Comparison of ENCODE assay signal across 9 cellular contexts in the genomic region with DNA sequence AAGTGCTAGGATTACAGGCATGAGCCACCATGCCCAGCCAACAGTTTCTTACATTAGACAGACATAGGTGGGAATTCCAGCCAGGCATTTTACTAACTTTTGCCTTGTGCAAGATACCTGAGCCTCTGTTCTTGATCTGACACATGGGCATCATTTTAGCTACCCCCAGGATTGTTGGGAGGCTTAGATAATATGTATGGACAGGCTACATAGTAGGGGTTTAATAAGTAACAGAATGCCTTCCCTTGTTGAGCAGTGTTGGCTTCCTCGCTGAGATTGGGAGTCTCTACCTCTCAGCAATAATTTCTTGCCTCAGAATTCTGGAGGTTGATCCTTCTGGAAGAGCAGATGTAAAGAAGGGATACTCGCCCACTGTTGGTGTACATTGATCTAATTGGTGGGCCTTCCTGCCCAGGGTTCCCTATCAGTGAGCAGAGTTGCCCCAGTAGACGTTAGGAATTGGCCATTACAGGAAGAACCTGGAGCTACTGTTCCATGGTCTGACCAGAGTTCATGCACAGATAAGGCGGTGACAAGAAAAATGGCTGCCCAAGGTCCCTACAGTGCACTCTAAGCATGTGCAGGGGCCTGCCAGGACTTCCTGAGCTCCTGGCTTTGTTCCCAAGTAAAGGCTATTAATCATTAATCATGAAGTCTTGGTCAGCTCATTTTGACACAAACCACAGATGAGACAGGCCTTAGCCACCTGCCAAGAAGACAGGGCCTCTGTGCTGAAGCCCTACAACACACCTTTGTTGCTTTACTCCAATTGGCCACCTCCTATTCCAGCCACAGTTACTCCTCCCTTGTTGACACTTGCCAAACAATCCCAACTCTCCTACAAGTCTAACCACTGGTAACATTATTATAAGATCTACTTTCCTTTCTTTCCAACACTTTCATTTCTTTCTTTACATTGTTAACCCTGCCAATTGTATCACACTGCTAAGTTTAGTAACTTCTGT. TPM values are rescaled to one million over a fixed set of nuclear protein-coding genes. Genes with fewer than 3 reads are reported as not detected.
DNase-seq lines count a peak whose midpoint lies in the region; ATAC-seq and TF ChIP-seq lines count a peak whose summit lies in the region.
"Had no signal": no experiment of that assay in that cellular context is flagged by ENCODE, and none has a peak within 500 bp of the region (broad histone marks: within the 10 kb centered on the region; RNA-seq: fewer than 3 reads in every experiment).

No MANE protein-coding gene starts in this region.

- peaks cover 10 to 23% (median 21%) of the 10 kb centered on the region in 4 donors for H3K4me1 ChIP-seq in upper lobe of left lung
- peaks cover 4% of the 10 kb centered on the region for H3K4me1 ChIP-seq in testis

- H3K27me3 ChIP-seq in upper lobe of left lung, result no peaks in the 10 kb centered on the region
- H3K27me3 ChIP-seq in testis, result no peaks in the 10 kb centered on the region
- H3K27me3 ChIP-seq: neutrophil had no signal

- TF ChIP-seq POLR2A in upper lobe of left lung (IDR thresholded peaks at IDR 0.05), result no peak
- TF ChIP-seq POLR2A in testis (IDR thresholded peaks at IDR 0.05), result no peak

- intact Hi-C loops in left cardiac atrium (cut with DNase I) (no loop called here), cardiac septum (cut with DNase I) (no loop called here), testis (cut with DNase I; ENCODE audit: low total_unique reads) (no loop called here)

- ATAC-seq in left cardiac atrium (peak; percentile 44 to 52), upper lobe of left lung (ENCODE audit: low FRiP score in 2 of 2) (peak; percentile 62 to 93)

- H3K27ac ChIP-seq in upper lobe of left lung (peak overlapping the region; percentile 46 to 72 (median 70)), testis (no peak overlapping the region)
- H3K27ac ChIP-seq: neutrophil had no signal

- DNase-seq in left cardiac atrium (no peak), cardiac septum (ENCODE audit: low spot score) (no peak), RKO (ENCODE audit: low spot score) (peak; percentile 65), foreskin fibroblast (peak; percentile 52 to 65), upper lobe of left lung (peak in 1 of 2 donors; percentile 77), cerebellar cortex (ENCODE audit: low spot score) (no peak), T-helper 1 cell (no peak), testis (no peak)

- no peak for TF ChIP-seq EP300 in upper lobe of left lung (IDR thresholded peaks at IDR 0.05)

- 38% methylated on average over 4 of the region's 4 CpGs for WGBS in upper lobe of left lung, 2 donors
- WGBS in testis, 2 donors, result 73 to 81% methylated on average over 4 of the region's 4 CpGs

- H3K4me3 ChIP-seq in foreskin fibroblast (ENCODE audit: low read depth in 1 of 2, low read length in 2 of 2) (no peak overlapping the region), upper lobe of left lung (no peak overlapping the region), testis (no peak overlapping the region)

- H3K36me3 ChIP-seq in upper lobe of left lung, result peaks cover 4 to 11% (median 8%) of the 10 kb centered on the region in 4 donors
- H3K36me3 ChIP-seq in testis (ENCODE audit: low read depth, missing control alignments), result no peaks in the 10 kb centered on the region

- H3K9me3 ChIP-seq in upper lobe of left lung (no peaks in the 10 kb centered on the region), testis (no peaks in the 10 kb centered on the region)
- H3K9me3 ChIP-seq: neutrophil had no signal

- TF ChIP-seq CTCF in foreskin fibroblast (IDR thresholded peaks at IDR 0.05; ENCODE audit: low read depth, low read length) (no peak), upper lobe of left lung (IDR thresholded peaks at IDR 0.05) (no peak), testis (IDR thresholded peaks at IDR 0.05) (no peak)

RNA-seq across cellular contexts. Expression of gene IL17RE, which starts 5.0 kb away (rescaled TPM):
- 1 to 10 TPM; 1.8 to 2.2 TPM for total RNA-seq in left cardiac atrium
- total RNA-seq in cardiac septum, result 1.1 TPM
- total RNA-seq in upper lobe of left lung, result 10 to 100 TPM; 16.1 to 44.8 (median 27.0) TPM
- total RNA-seq in testis, result under 1 TPM; 0.43 to 0.79 TPM
- polyA plus RNA-seq in testis (ENCODE audit: insufficient read depth, low read depth, low replicate concordance), result 1.8 TPM

RNA-seq across cellular contexts. Expression of gene JAGN1, which starts 7.3 kb away (rescaled TPM):
- total RNA-seq in left cardiac atrium, result 10 to 100 TPM; 20.7 to 25.6 TPM
- 17.3 TPM for total RNA-seq in cardiac septum
- 10 to 100 TPM in 4 of 6 donors, 1 to 10 TPM in 2; 4.2 to 33.3 (median 24.2) TPM for total RNA-seq in upper lobe of left lung
- total RNA-seq in testis, result 10 to 100 TPM; 33.3 to 39.8 TPM
- polyA plus RNA-seq in testis (ENCODE audit: insufficient read depth, low read depth, low replicate concordance), result 36.0 TPM

RNA-seq across cellular contexts. Expression of gene CIDEC, which starts 17.6 kb away (rescaled TPM):
- total RNA-seq in left cardiac atrium (100 to 1,000 TPM in 1 of 2 donors, 10 to 100 TPM in 1; 63.3 to 127 TPM), cardiac septum (1.9 TPM), upper lobe of left lung (not detected), testis (1 to 10 TPM; 1.1 to 1.6 TPM)
- 2.9 TPM for polyA plus RNA-seq in testis (ENCODE audit: insufficient read depth, low read depth, low replicate concordance)

RNA-seq across cellular contexts. Expression of gene IL17RC, which starts 19.2 kb away (rescaled TPM):
- total RNA-seq in left cardiac atrium, result 10 to 100 TPM; 33.2 to 34.6 TPM
- 20.4 TPM for total RNA-seq in cardiac septum
- total RNA-seq in upper lobe of left lung, result 10 to 100 TPM; 26.3 to 83.8 (median 32.9) TPM
- total RNA-seq in testis, result 10 to 100 TPM; 21.0 to 26.1 TPM
- 12.0 TPM for polyA plus RNA-seq in testis (ENCODE audit: insufficient read depth, low read depth, low replicate concordance)

RNA-seq across cellular contexts. Expression of gene CRELD1, which starts 35.9 kb away (rescaled TPM):
- total RNA-seq in left cardiac atrium (10 to 100 TPM; 47.4 to 59.8 TPM), cardiac septum (60.1 TPM), upper lobe of left lung (10 to 100 TPM; 31.7 to 72.3 (median 44.0) TPM), testis (10 to 100 TPM; 34.9 to 37.1 TPM)
- polyA plus RNA-seq in testis (ENCODE audit: insufficient read depth, low read depth, low replicate concordance), result 65.7 TPM

Comparison
In these comparisons a context has a peak if more than half of its experiments do, and no peak if none do; other contexts are left out.
1. RNA of gene CIDEC, which starts 17.6 kb away (total RNA-seq): 63.3 to 127 TPM in left cardiac atrium; 1.9 TPM in cardiac septum (single experiment), 1.1 to 1.6 TPM in testis and not detected in upper lobe of left lung; every median in the first group is over 10 times any median in the second.
2. DNase-seq: peak in RKO (single experiment) and foreskin fibroblast (2 of 2); none in left cardiac atrium (single experiment), cardiac septum (single experiment), cerebellar cortex (single experiment), T-helper 1 cell (0 of 5) and testis (single experiment).
3. H3K27ac ChIP-seq: peak in upper lobe of left lung (4 of 4); none in testis (0 of 2).